21 cellular contexts compared by ENCODE assay signal in genomic region chr14:86897704-86898513, GRCh38.
A peak's percentile ranks its signal among the peaks of the same experiment; 100 is the strongest.
DNase-seq lines count a peak whose midpoint lies in the region; ATAC-seq, FAIRE-seq and TF ChIP-seq lines count a peak whose summit lies in the region.
"Had no signal": no experiment of that assay in that cellular context is flagged by ENCODE, and none has a peak within 500 bp of the region (broad histone marks: within the 10 kb centered on the region; RNA-seq: fewer than 3 reads in every experiment).

No MANE protein-coding gene starts in this region.

- peaks cover 31% of the 10 kb centered on the region for H3K4me1 ChIP-seq in body of pancreas
- peaks cover 60% of the 10 kb centered on the region for H3K4me1 ChIP-seq in HepG2 (ENCODE audit: insufficient read depth, low read length)
- H3K4me1 ChIP-seq in smooth muscle cell (ENCODE audit: low read depth), result no peaks in the 10 kb centered on the region
- H3K4me1 ChIP-seq: A549 had no signal

- POLR2A ChIA-PET in HepG2 (lab: Yijun Ruan, JAX), result interaction anchor here (1.0 kb wide), 1 partner anchor 175 kb away, joined by 3 read pairs; no protein-coding TSS in a partner anchor

- H3K36me3 Mint-ChIP-seq in Calu3 (ENCODE audit: insufficient read depth, unreplicated experiment) (no peaks in the 10 kb centered on the region), nephron (ENCODE audit: low read depth) (no peaks in the 10 kb centered on the region)

- H4K20me1 ChIP-seq in HepG2 (ENCODE audit: insufficient read depth, low read length) (no peaks in the 10 kb centered on the region), smooth muscle cell (ENCODE audit: low read depth) (no peaks in the 10 kb centered on the region)

- TF ChIP-seq CTCF in Calu3 (IDR thresholded peaks at IDR 0.05; ENCODE audit: unreplicated experiment), result no peak
- no peak for TF ChIP-seq CTCF in body of pancreas (IDR thresholded peaks at IDR 0.05)
- no peak for TF ChIP-seq CTCF in HepG2 (CRISPR knock-in tag; IDR thresholded peaks at IDR 0.05)
- no peak for TF ChIP-seq CTCF in nephron (IDR thresholded peaks at IDR 0.05; ENCODE audit: unreplicated experiment in 3 of 3)
- TF ChIP-seq CTCF in smooth muscle cell (IDR thresholded peaks at IDR 0.05; ENCODE audit: borderline replicate concordance, insufficient read depth, poor library complexity, severe bottlenecking), result no peak

- no peaks in the 10 kb centered on the region for H3F3A ChIP-seq in smooth muscle cell (ENCODE audit: low read depth)

- H3K27me3 Mint-ChIP-seq in Calu3 (ENCODE audit: unreplicated experiment) (no peaks in the 10 kb centered on the region), nephron (ENCODE audit: low read depth) (no peaks in the 10 kb centered on the region)
- H3K27me3 Mint-ChIP-seq: CD4-positive, alpha-beta T cell had no signal

- peaks cover 25% of the 10 kb centered on the region for H3K4me1 Mint-ChIP-seq in Calu3 (ENCODE audit: low read depth, unreplicated experiment)
- H3K4me1 Mint-ChIP-seq in nephron, result peaks cover 21% of the 10 kb centered on the region

- no peak for TF ChIP-seq RAD21 in HepG2 (CRISPR knock-in tag; IDR thresholded peaks at IDR 0.05)

- H2AFZ ChIP-seq in HepG2 (ENCODE audit: low read length) (no peak overlapping the region), smooth muscle cell (ENCODE audit: low read depth) (no peak overlapping the region)

- TF ChIP-seq POLR2A in body of pancreas (IDR thresholded peaks at IDR 0.05) (no peak), HepG2 (IDR thresholded peaks at IDR 0.05; ENCODE audit: insufficient read depth in 1 of 2, low read depth in 2 of 2, low read length in 2 of 2) (no peak)

- H3K79me2 ChIP-seq in HepG2 (ENCODE audit: insufficient read depth, low read length) (no peaks in the 10 kb centered on the region), smooth muscle cell (ENCODE audit: low read depth) (no peaks in the 10 kb centered on the region)

- H3K9ac ChIP-seq in HepG2 (ENCODE audit: insufficient read depth, low read depth, low read length) (no peak overlapping the region), smooth muscle cell (ENCODE audit: low read depth) (no peak overlapping the region)

- peak overlapping the region; percentile 52 for H3K4me2 ChIP-seq in HepG2 (ENCODE audit: low read depth, low read length)
- H3K4me2 ChIP-seq in smooth muscle cell, result no peak overlapping the region
- H3K4me2 ChIP-seq: A549 had no signal

- no peaks in the 10 kb centered on the region for H3K9me3 ChIP-seq in body of pancreas
- no peaks in the 10 kb centered on the region for H3K9me3 ChIP-seq in HepG2 (ENCODE audit: low read length)
- no peaks in the 10 kb centered on the region for H3K9me3 ChIP-seq in smooth muscle cell (replicated peaks; ENCODE audit: low read depth)
- H3K9me3 ChIP-seq: A549, Caco-2 had no signal

- H3K36me3 ChIP-seq in body of pancreas (replicated peaks in 1 of 2; ENCODE audit: insufficient read depth in 1 of 2, low read depth in 2 of 2), result no peaks in the 10 kb centered on the region
- H3K36me3 ChIP-seq in HepG2 (replicated peaks in 1 of 2; ENCODE audit: control insufficient read depth in 1 of 2, insufficient read depth in 2 of 2, low read length in 2 of 2), result no peaks in the 10 kb centered on the region
- H3K36me3 ChIP-seq in smooth muscle cell (ENCODE audit: low read depth), result no peaks in the 10 kb centered on the region

- H3K9me3 Mint-ChIP-seq in Calu3 (ENCODE audit: low read depth, unreplicated experiment) (no peaks in the 10 kb centered on the region), nephron (no peaks in the 10 kb centered on the region)
- H3K9me3 Mint-ChIP-seq: CD4-positive, alpha-beta T cell; H9 had no signal

- ATAC-seq in body of pancreas, result peak; percentile 61
- ATAC-seq in HepG2, result peak; percentile 97
- no peak for ATAC-seq in GM18520 (IDR thresholded peaks at IDR 0.05; ENCODE audit: unreplicated experiment)
- ATAC-seq: A549 had no signal

- WGBS in body of pancreas, 2 donors, result 18 to 21% methylated on average over 4 of the region's 4 CpGs
- WGBS in HepG2 (ENCODE audit: low lambda C conversion rate), result 3% methylated on average over 4 of the region's 4 CpGs
- 71% methylated on average over 4 of the region's 4 CpGs for WGBS in smooth muscle cell (ENCODE audit: low lambda C conversion rate)

- in situ Hi-C loops in HepG2 (cut with HindIII; ENCODE audit: extremely low pct_ligation_motif_present, low pct_unique_long_range_greater_than_20kb), result loop anchor here (10.0 kb wide), 2 partner anchors 103 to 173 kb away; no protein-coding TSS in a partner anchor

- intact Hi-C loops in Calu3 (cut with micrococcal nuclease; ENCODE audit: unreplicated experiment) (loop anchor here (1.0 to 5.0 kb wide), 5 partner anchors 27 to 436 kb away; no protein-coding TSS in a partner anchor), body of pancreas (cut with DNase I) (no loop called here), HepG2 (cut with micrococcal nuclease; ENCODE audit: unreplicated experiment) (loop anchor here (2.0 to 10.0 kb wide), 4 partner anchors 101 to 223 kb away; no protein-coding TSS in a partner anchor)

- FAIRE-seq in HepG2 (lab: Jason Lieb, UNC), result peak; percentile 76
- FAIRE-seq: A549, GM12892, GM18507 had no signal

- BruUV-seq in Calu3 (replicated peaks; lab: Mats Ljungman, UMichigan), result no TSS peak
- no TSS peak for BruUV-seq in HepG2 (replicated peaks; lab: Mats Ljungman, UMichigan)

- H3K27ac ChIP-seq in body of pancreas (peak overlapping the region in 1 of 4 donors; percentile 34), HepG2 (ENCODE audit: extremely low read length, insufficient read depth, low read length) (peak overlapping the region; percentile 50), smooth muscle cell (ENCODE audit: low read depth) (no peak overlapping the region)
- H3K27ac ChIP-seq: 22Rv1, A549, C4-2B had no signal

- TF ChIP-seq EP300 in HepG2 (IDR thresholded peaks at IDR 0.05; ENCODE audit: low read depth in 2 of 2, low read length in 2 of 2) (peak in 1 of 2 experiments; percentile 72; a peak in 2 of 4 replicates), HepG2 (CRISPR knock-in tag; IDR thresholded peaks at IDR 0.05; ENCODE audit: borderline replicate concordance) (no peak; the same call in 1 of the 2 replicates)

- CTCF ChIA-PET in Calu3 (lab: Charles Lee) (interaction anchor here (0.6 kb wide), 1 partner anchor 132 kb away, joined by 3 read pairs; no protein-coding TSS in a partner anchor), HepG2 (lab: Yijun Ruan, JAX; ENCODE audit: low intra/inter-chr PET ratio, low total read pairs) (no interaction called here)

- DNase-seq in Calu3, result peak; percentile 11
- DNase-seq in body of pancreas, result no peak
- DNase-seq in HepG2 (ENCODE audit: low spot score), result peak; percentile 82
- DNase-seq in smooth muscle cell (lab: John Stamatoyannopoulos, UW; ENCODE audit: unreplicated experiment), result no peak
- DNase-seq in NCI-H446 (lab: John Stamatoyannopoulos, UW), result no peak
- DNase-seq in stimulated activated CD4-positive, alpha-beta T cell treated with anti-CD3 and anti-CD28 coated beads, Interleukin-12 subunit alpha, Interleukin-12 subunit beta, amount 100 ng/mL, for 4 hours, result no peak
- DNase-seq: AML-193; Caco-2; CD4-positive, alpha-beta T cell; DMS153; DMS79; GDM1; GOT3; H9 had no signal

- peak overlapping the region; percentile 74 for H3K27ac Mint-ChIP-seq in Calu3 (ENCODE audit: unreplicated experiment)
- H3K27ac Mint-ChIP-seq in nephron, result peak overlapping the region; percentile 13 to 97 (median 29)
- H3K27ac Mint-ChIP-seq: CD4-positive, alpha-beta T cell; H9 had no signal

- H3K4me3 Mint-ChIP-seq in Calu3 (ENCODE audit: low read depth, unreplicated experiment), result no peak overlapping the region
- no peak overlapping the region for H3K4me3 Mint-ChIP-seq in nephron
- H3K4me3 Mint-ChIP-seq: CD4-positive, alpha-beta T cell; H9 had no signal

- no peak overlapping the region for H3K4me3 ChIP-seq in body of pancreas
- H3K4me3 ChIP-seq in HepG2 (replicated peaks in 1 of 3; ENCODE audit: insufficient read depth in 1 of 3, low read depth in 2 of 3, low read length in 3 of 3), result peak overlapping the region in 1 of 3 experiments; percentile 29; a peak in 1 of 6 replicates
- no peak overlapping the region for H3K4me3 ChIP-seq in smooth muscle cell
- H3K4me3 ChIP-seq: A549 had no signal

- H3K27me3 ChIP-seq in body of pancreas, result no peaks in the 10 kb centered on the region
- no peaks in the 10 kb centered on the region for H3K27me3 ChIP-seq in HepG2 (ENCODE audit: control insufficient read depth in 1 of 2, insufficient read depth in 2 of 2, low read length in 2 of 2)
- no peaks in the 10 kb centered on the region for H3K27me3 ChIP-seq in smooth muscle cell (ENCODE audit: low read depth)

TF ChIP-seq in HepG2, 621 proteins besides CTCF, POLR2A, EP300 and RAD21 (continues in another document):
- no peak for TF ChIP-seq RFX5 (IDR thresholded peaks at IDR 0.05; ENCODE audit: low read depth, low read length)
- no peak for TF ChIP-seq ZNF512B (CRISPR knock-in tag; IDR thresholded peaks at IDR 0.05; ENCODE audit: borderline replicate concordance)
- no peak for TF ChIP-seq CCDC6 (CRISPR knock-in tag; IDR thresholded peaks at IDR 0.05)
- TF ChIP-seq ZNF510 (CRISPR knock-in tag; IDR thresholded peaks at IDR 0.05; ENCODE audit: low read depth), result no peak
- TF ChIP-seq BRCA1 (CRISPR knock-in tag; IDR thresholded peaks at IDR 0.05), result peak; percentile 65; the same call in 1 of the 2 replicates
- TF ChIP-seq ATF7-NPFF (CRISPR knock-in tag; IDR thresholded peaks at IDR 0.05; ENCODE audit: low read depth), result no peak
- no peak; the same call in 1 of the 2 replicates for TF ChIP-seq ZNF629 (CRISPR knock-in tag; conservative IDR thresholded peaks at IDR 0.05)

Comparison
In these comparisons a context has a peak if more than half of its experiments do, and no peak if none do; other contexts are left out.
1. DNase-seq: peak in Calu3 (single experiment) and HepG2 (single experiment); none in body of pancreas (0 of 4), smooth muscle cell (single experiment), NCI-H446 (0 of 2) and stimulated activated CD4-positive, alpha-beta T cell treated with anti-CD3 and anti-CD28 coated beads, Interleukin-12 subunit alpha, Interleukin-12 subunit beta, amount 100 ng/mL, for 4 hours (single experiment).